18 cellular contexts compared by ENCODE assay signal in genomic region chr10:17210361-17210760, GRCh38. TPM values are rescaled to one million over a fixed set of nuclear protein-coding genes. Genes with fewer than 3 reads are reported as not detected.
DNase-seq lines count a peak whose midpoint lies in the region; ATAC-seq and TF ChIP-seq lines count a peak whose summit lies in the region.
"Had no signal": no experiment of that assay in that cellular context is flagged by ENCODE, and none has a peak within 500 bp of the region (broad histone marks: within the 10 kb centered on the region; RNA-seq: fewer than 3 reads in every experiment).

No MANE protein-coding gene starts in this region.

- no peak for TF ChIP-seq EP300 in suprapubic skin (IDR thresholded peaks at IDR 0.05)

- POLR2A ChIA-PET in Caco-2 (lab: Charles Lee): no interaction called here

- H3K36me3 Mint-ChIP-seq in Caco-2 (ENCODE audit: insufficient read depth, unreplicated experiment): no peaks in the 10 kb centered on the region

- no peaks in the 10 kb centered on the region for H4K20me1 ChIP-seq in osteoblast (ENCODE audit: insufficient read depth, low read length)

- no peak for TF ChIP-seq POLR2A in suprapubic skin (IDR thresholded peaks at IDR 0.05)

- intact Hi-C loops in Caco-2 (cut with micrococcal nuclease; ENCODE audit: unreplicated experiment): no loop called here

- H3K9me3 Mint-ChIP-seq in Caco-2 (ENCODE audit: unreplicated experiment): no peaks in the 10 kb centered on the region
- H3K9me3 Mint-ChIP-seq: activated naive CD8-positive, alpha-beta T cell treated with anti-CD3 and anti-CD28 coated beads, Interleukin-2, amount 10 ng/mL, durations not matched to agents 7 days and 5 days had no signal

- BruUV-seq in Caco-2 (replicated peaks; lab: Mats Ljungman, UMichigan): no TSS peak

- no peak for TF ChIP-seq CTCF in Caco-2 (IDR thresholded peaks at IDR 0.05; ENCODE audit: insufficient read depth in 1 of 2, low read depth in 1 of 2, low read length in 1 of 2, severe bottlenecking in 1 of 2, unreplicated experiment in 1 of 2)
- no peak for TF ChIP-seq CTCF in osteoblast (IDR thresholded peaks at IDR 0.05; ENCODE audit: extremely low read depth, low read depth, low read length)
- no peak for TF ChIP-seq CTCF in suprapubic skin (IDR thresholded peaks at IDR 0.05)

- H3K27ac Mint-ChIP-seq in Caco-2 (ENCODE audit: unreplicated experiment): no peak overlapping the region
- H3K27ac Mint-ChIP-seq: activated naive CD8-positive, alpha-beta T cell treated with anti-CD3 and anti-CD28 coated beads, Interleukin-2, amount 10 ng/mL, durations not matched to agents 7 days and 5 days had no signal

- H3K4me3 Mint-ChIP-seq in Caco-2 (ENCODE audit: unreplicated experiment): peak overlapping the region; percentile 18
- H3K4me3 Mint-ChIP-seq: activated naive CD8-positive, alpha-beta T cell treated with anti-CD3 and anti-CD28 coated beads, Interleukin-2, amount 10 ng/mL, durations not matched to agents 7 days and 5 days had no signal

- H3K4me2 ChIP-seq in osteoblast (ENCODE audit: insufficient read depth, low read length): peak overlapping the region; percentile 75

- CTCF ChIA-PET in Caco-2 (lab: Charles Lee): no interaction called here

- WGBS in suprapubic skin: 37% methylated on average over 3 of the region's 3 CpGs

- H3K9me3 ChIP-seq in Caco-2: no peaks in the 10 kb centered on the region
- no peaks in the 10 kb centered on the region for H3K9me3 ChIP-seq in osteoblast (ENCODE audit: low read depth, low read length)
- H3K9me3 ChIP-seq in suprapubic skin: no peaks in the 10 kb centered on the region
- H3K9me3 ChIP-seq: right lobe of liver had no signal

- H3K4me3 ChIP-seq in Caco-2 (ENCODE audit: low read depth, low read length) (no peak overlapping the region), osteoblast (ENCODE audit: insufficient read depth, low read length) (peak overlapping the region; percentile 38), suprapubic skin (no peak overlapping the region)
- H3K4me3 ChIP-seq: right lobe of liver had no signal

- H3K27ac ChIP-seq in osteoblast (ENCODE audit: low read depth, low read length) (peak overlapping the region; percentile 89), suprapubic skin (no peak overlapping the region)
- H3K27ac ChIP-seq: right lobe of liver had no signal

- no peaks in the 10 kb centered on the region for H3K27me3 ChIP-seq in Caco-2 (replicated peaks; ENCODE audit: control insufficient read depth, insufficient read depth, low read length)
- H3K27me3 ChIP-seq in osteoblast (ENCODE audit: insufficient read depth, low read length): no peaks in the 10 kb centered on the region
- no peaks in the 10 kb centered on the region for H3K27me3 ChIP-seq in suprapubic skin
- H3K27me3 ChIP-seq: right lobe of liver had no signal

- H2AFZ ChIP-seq in osteoblast (ENCODE audit: low read length): no peak overlapping the region

- peaks cover 8% of the 10 kb centered on the region for H3K79me2 ChIP-seq in osteoblast (ENCODE audit: insufficient read depth, low read length)

- no peak for ATAC-seq in GM19397 (IDR thresholded peaks at IDR 0.05; ENCODE audit: unreplicated experiment)
- ATAC-seq: right lobe of liver had no signal

- no peak for DNase-seq in Caco-2
- peak; percentile 61 for DNase-seq in RKO (ENCODE audit: low spot score)
- DNase-seq in dedifferentiated amniotic fluid mesenchymal stem cell (ENCODE audit: extremely low spot score): peak; percentile 56
- no peak for DNase-seq in osteoblast (ENCODE audit: insufficient read length, low spot score, missing footprints)
- no peak for DNase-seq in suprapubic skin (ENCODE audit: low spot score in 2 of 2)
- DNase-seq in NCI-H526 (lab: John Stamatoyannopoulos, UW): no peak
- no peak for DNase-seq in activated CD4-positive, alpha-beta T cell treated with anti-CD3 and anti-CD28 coated beads for 4 hours
- DNase-seq: activated naive CD8-positive, alpha-beta T cell treated with anti-CD3 and anti-CD28 coated beads, Interleukin-2, amount 10 ng/mL, durations not matched to agents 7 days and 5 days; central memory CD4-positive, alpha-beta T cell; DND-41; effector CD8-positive, alpha-beta T cell; hypothalamus; left cardiac atrium; NCI-H2107; NCI-H524; nucleus accumbens; right lobe of liver had no signal

- H3K4me1 Mint-ChIP-seq in Caco-2 (ENCODE audit: low read depth, unreplicated experiment): peaks cover 40% of the 10 kb centered on the region

- H3K36me3 ChIP-seq in Caco-2 (ENCODE audit: control insufficient read depth, insufficient read depth, low read length) (no peaks in the 10 kb centered on the region), osteoblast (ENCODE audit: insufficient read depth, low read length) (no peaks in the 10 kb centered on the region), suprapubic skin (no peaks in the 10 kb centered on the region)
- H3K36me3 ChIP-seq: right lobe of liver had no signal

- H3K27me3 Mint-ChIP-seq in Caco-2 (ENCODE audit: insufficient read depth, unreplicated experiment): no peaks in the 10 kb centered on the region
- H3K27me3 Mint-ChIP-seq: activated naive CD8-positive, alpha-beta T cell treated with anti-CD3 and anti-CD28 coated beads, Interleukin-2, amount 10 ng/mL, durations not matched to agents 7 days and 5 days had no signal

- H3K4me1 ChIP-seq in Caco-2 (peaks cover 54% of the 10 kb centered on the region), osteoblast (ENCODE audit: insufficient read depth, low read length) (peaks cover 69% of the 10 kb centered on the region), suprapubic skin (peaks cover under 1% of the 10 kb centered on the region)
- H3K4me1 ChIP-seq: right lobe of liver had no signal

RNA-seq across cellular contexts. Expression of gene TRDMT1, which starts 8.9 kb away (rescaled TPM):
- total RNA-seq in Caco-2 (2022): 8.6 and 11.0 TPM in 2 replicates
- 7.1 and 7.6 TPM in 2 replicates for total RNA-seq in osteoblast
- 1 to 10 TPM; 2.7 to 9.4 (median 4.0) TPM for total RNA-seq in suprapubic skin

RNA-seq across cellular contexts. Expression of gene VIM, which starts 17.7 kb away (rescaled TPM):
- total RNA-seq in Caco-2 (2022) (50.4 and 53.7 TPM in 2 replicates), osteoblast (10,072 and 10,643 TPM in 2 replicates), suprapubic skin (1,000 to 10,000 TPM in 2 of 4 donors, 100 to 1,000 TPM in 2; 697 to 1,198 (median 1,024) TPM)

Comparison
In these comparisons a context has a peak if more than half of its experiments do, and no peak if none do; other contexts are left out.
1. DNase-seq: peak in RKO (single experiment) and dedifferentiated amniotic fluid mesenchymal stem cell (single experiment); none in Caco-2 (0 of 2), osteoblast (single experiment), suprapubic skin (0 of 2), NCI-H526 (0 of 2) and activated CD4-positive, alpha-beta T cell treated with anti-CD3 and anti-CD28 coated beads for 4 hours (0 of 2).
2. RNA of gene VIM, which starts 17.7 kb away (total RNA-seq): 10,072 to 10,643 TPM in osteoblast and 697 to 1,198 TPM in suprapubic skin; 50.4 to 53.7 TPM in Caco-2; every median in the first group is over 10 times any median in the second.